9 cellular contexts compared by ENCODE assay signal in genomic region chr5:148186248-148187003, GRCh38. TPM values are rescaled to one million over a fixed set of nuclear protein-coding genes. Genes with fewer than 3 reads are reported as not detected.
DNase-seq lines count a peak whose midpoint lies in the region; ATAC-seq and TF ChIP-seq lines count a peak whose summit lies in the region.
"Had no signal": no experiment of that assay in that cellular context is flagged by ENCODE, and none has a peak within 500 bp of the region (broad histone marks: within the 10 kb centered on the region; RNA-seq: fewer than 3 reads in every experiment).

No MANE protein-coding gene starts in this region.

- peak; percentile 83 for DNase-seq in astrocyte of the cerebellum (ENCODE audit: low read depth)
- no peak for DNase-seq in sciatic nerve (ENCODE audit: low spot score)
- DNase-seq in COLO829 (ENCODE audit: low spot score), result no peak
- DNase-seq in GM13976 (ENCODE audit: low spot score), result no peak
- no peak for DNase-seq in activated naive CD4-positive, alpha-beta T cell treated with anti-CD3 and anti-CD28 coated beads, Interleukin-2, amount 10 ng/mL, durations not matched to agents 7 days and 5 days

- no peaks in the 10 kb centered on the region for H3K9me3 Mint-ChIP-seq in activated naive CD4-positive, alpha-beta T cell treated with anti-CD3 and anti-CD28 coated beads, Interleukin-2, amount 10 ng/mL, durations not matched to agents 7 days and 5 days

- no peak for TF ChIP-seq CTCF in astrocyte of the cerebellum (IDR thresholded peaks at IDR 0.05; ENCODE audit: low read depth, low read length, missing control alignments)
- no peak for TF ChIP-seq CTCF in GM13976 (IDR thresholded peaks at IDR 0.05; ENCODE audit: borderline replicate concordance, control extremely low read depth, extremely low read depth, insufficient read depth, missing control alignments)

- intact Hi-C loops in sciatic nerve (cut with DNase I), result no loop called here

- no peak overlapping the region for H3K27ac Mint-ChIP-seq in activated naive CD4-positive, alpha-beta T cell treated with anti-CD3 and anti-CD28 coated beads, Interleukin-2, amount 10 ng/mL, durations not matched to agents 7 days and 5 days

- in situ Hi-C loops in astrocyte of the cerebellum (cut with HindIII; ENCODE audit: low sequenced_read_pairs) (no loop called here), GM13976 (cut with MboI; ENCODE audit: low sequenced_read_pairs, unreplicated experiment) (loop anchor here (25.0 kb wide), 3 partner anchors 276 to 851 kb away; no protein-coding TSS in a partner anchor)

- CTCF ChIA-PET in activated naive CD4-positive, alpha-beta T cell treated with anti-CD3 and anti-CD28 coated beads, Interleukin-2, amount 10 ng/mL, durations not matched to agents 7 days and 5 days (lab: Charles Lee), result interaction anchor here (1.3 kb wide), 3 partner anchors 188 to 546 kb away, joined by 5 read pairs; no protein-coding TSS in a partner anchor

- H3K4me1 Mint-ChIP-seq in activated naive CD4-positive, alpha-beta T cell treated with anti-CD3 and anti-CD28 coated beads, Interleukin-2, amount 10 ng/mL, durations not matched to agents 7 days and 5 days, result no peaks in the 10 kb centered on the region

- no peaks in the 10 kb centered on the region for H3K36me3 Mint-ChIP-seq in activated naive CD4-positive, alpha-beta T cell treated with anti-CD3 and anti-CD28 coated beads, Interleukin-2, amount 10 ng/mL, durations not matched to agents 7 days and 5 days

- H3K27me3 Mint-ChIP-seq in activated naive CD4-positive, alpha-beta T cell treated with anti-CD3 and anti-CD28 coated beads, Interleukin-2, amount 10 ng/mL, durations not matched to agents 7 days and 5 days, result no peaks in the 10 kb centered on the region

- no peak overlapping the region for H3K4me3 Mint-ChIP-seq in activated naive CD4-positive, alpha-beta T cell treated with anti-CD3 and anti-CD28 coated beads, Interleukin-2, amount 10 ng/mL, durations not matched to agents 7 days and 5 days

- peak; percentile 88 for ATAC-seq in GM21360 (IDR thresholded peaks at IDR 0.05; ENCODE audit: unreplicated experiment)
- ATAC-seq in HG03442 (IDR thresholded peaks at IDR 0.05; ENCODE audit: unreplicated experiment), result peak; percentile 96
- peak; percentile 64 for ATAC-seq in sciatic nerve

- H3K4me3 ChIP-seq in astrocyte of the cerebellum (ENCODE audit: low read depth, low read length), result no peak overlapping the region

RNA-seq across cellular contexts. Expression of gene SPINK6, which starts 16.4 kb away (rescaled TPM):
- not detected for total RNA-seq in sciatic nerve
- total RNA-seq: mononuclear cell, temporal lobe had no signal

RNA-seq across cellular contexts. Expression of gene SPINK14, which starts 18.1 kb away (rescaled TPM):
- total RNA-seq in sciatic nerve, result not detected
- total RNA-seq: mononuclear cell, temporal lobe had no signal

RNA-seq across cellular contexts. Expression of gene MARCOL, which starts 51.9 kb away (rescaled TPM):
- total RNA-seq in sciatic nerve, result not detected
- total RNA-seq: mononuclear cell, temporal lobe had no signal
